In the genomic region with DNA sequence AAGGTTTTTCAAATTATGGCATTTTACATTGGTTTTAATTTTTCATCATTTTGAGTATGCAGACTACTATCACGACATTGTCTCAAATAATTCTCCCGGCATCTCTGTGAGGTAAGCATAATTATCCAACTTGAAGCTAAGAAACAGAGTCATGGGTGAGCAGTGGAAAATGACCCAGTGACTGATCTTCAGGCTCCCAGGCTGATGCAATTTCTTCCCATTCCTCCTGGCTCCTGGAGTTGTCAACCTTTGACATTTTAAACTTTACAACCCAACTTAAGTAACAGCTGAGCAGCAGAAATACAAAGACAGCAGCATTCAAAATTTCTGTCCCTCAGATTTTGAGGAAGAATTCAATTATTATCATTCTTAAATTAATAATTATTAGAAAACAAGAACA, we compare ENCODE assay signal across 1 cellular context.
TF ChIP-seq lines count a peak whose summit lies in the region.

No MANE protein-coding gene starts in this region.

TF ChIP-seq in SK-N-SH, 30 proteins besides CTCF, POLR2A, EP300 and RAD21:
- TF ChIP-seq MEF2A (IDR thresholded peaks at IDR 0.05; ENCODE audit: borderline replicate concordance, low read depth) (no peak), REST (IDR thresholded peaks at IDR 0.05; ENCODE audit: low read depth, low read length) (no peak), EZH2phosphoT487 (IDR thresholded peaks at IDR 0.05; ENCODE audit: borderline replicate concordance, low read depth) (no peak)
- TF ChIP-seq, protein P1, sequence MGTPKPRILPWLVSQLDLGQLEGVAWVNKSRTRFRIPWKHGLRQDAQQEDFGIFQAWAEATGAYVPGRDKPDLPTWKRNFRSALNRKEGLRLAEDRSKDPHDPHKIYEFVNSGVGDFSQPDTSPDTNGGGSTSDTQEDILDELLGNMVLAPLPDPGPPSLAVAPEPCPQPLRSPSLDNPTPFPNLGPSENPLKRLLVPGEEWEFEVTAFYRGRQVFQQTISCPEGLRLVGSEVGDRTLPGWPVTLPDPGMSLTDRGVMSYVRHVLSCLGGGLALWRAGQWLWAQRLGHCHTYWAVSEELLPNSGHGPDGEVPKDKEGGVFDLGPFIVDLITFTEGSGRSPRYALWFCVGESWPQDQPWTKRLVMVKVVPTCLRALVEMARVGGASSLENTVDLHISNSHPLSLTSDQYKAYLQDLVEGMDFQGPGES (IDR thresholded peaks at IDR 0.05; ENCODE audit: low read depth, low read length): no peak
